In the genomic region with DNA sequence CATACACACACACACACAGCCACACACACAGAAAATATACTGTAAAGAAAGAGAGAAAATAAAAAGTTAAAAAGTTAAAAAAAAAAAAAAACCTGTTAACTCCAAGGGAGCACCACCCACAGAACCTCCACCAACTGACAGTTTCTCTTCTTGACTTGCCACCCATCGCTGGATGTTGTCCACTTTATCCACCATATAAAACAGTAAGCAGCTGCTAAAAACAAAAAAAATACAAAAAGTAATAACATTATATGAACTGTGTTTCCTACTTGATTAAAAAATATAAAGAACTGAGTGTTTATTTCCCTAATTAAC, we compare ENCODE assay signal across 8 cellular contexts. TPM values are rescaled to one million over a fixed set of nuclear protein-coding genes. Genes with fewer than 3 reads are reported as not detected.
DNase-seq lines count a peak whose midpoint lies in the region; ATAC-seq and TF ChIP-seq lines count a peak whose summit lies in the region.

No MANE protein-coding gene starts in this region.

- peaks cover 11% of the 10 kb centered on the region for H3F3A ChIP-seq in MM.1S (ENCODE audit: insufficient read depth, low read length)
- H3F3A ChIP-seq in neural progenitor cell (ENCODE audit: low read depth), result peaks cover 48% of the 10 kb centered on the region

- H2AFZ ChIP-seq in MM.1S (ENCODE audit: low read length) (no peak overlapping the region), neural progenitor cell (replicated peaks) (no peak overlapping the region)

- peaks cover 19 to 55% (median 34%) of the 10 kb centered on the region in 10 experiments for H3K4me1 ChIP-seq in BLaER1 treated with 17β-estradiol and CSF1 and Interleukin-3, amounts not matched to agents 10 nM and 100 nM
- H3K4me1 ChIP-seq in MM.1S (ENCODE audit: low read length) (0 out of 2 replicates have a peak, but pooled peaks cover 8% of the 10 kb centered on the region), duodenal mucosa (ENCODE audit: control insufficient read depth in 1 of 2, insufficient read depth in 2 of 2, low read length in 2 of 2) (peaks cover 39 to 41% of the 10 kb centered on the region in 2 donors), neural progenitor cell (peaks cover 32% of the 10 kb centered on the region)

- H3K9me3 ChIP-seq in BLaER1 treated with 17β-estradiol and CSF1 and Interleukin-3, amounts not matched to agents 10 nM and 100 nM (replicated peaks in 1 of 11), result no peaks in the 10 kb centered on the region
- no peaks in the 10 kb centered on the region for H3K9me3 ChIP-seq in MM.1S (replicated peaks; ENCODE audit: insufficient read depth, low read length)
- H3K9me3 ChIP-seq in duodenal mucosa (ENCODE audit: control insufficient read depth in 1 of 2, low read length in 2 of 2), result no peaks in the 10 kb centered on the region
- no peaks in the 10 kb centered on the region for H3K9me3 ChIP-seq in neural progenitor cell (ENCODE audit: low read depth)

- H3K79me2 ChIP-seq in MM.1S (ENCODE audit: low read length) (peaks cover 62% of the 10 kb centered on the region), neural progenitor cell (ENCODE audit: low read depth) (peaks cover 11% of the 10 kb centered on the region)

- peak overlapping the region; percentile 78 to 91 (median 86) for H3K9ac ChIP-seq in BLaER1 treated with 17β-estradiol and CSF1 and Interleukin-3, amounts not matched to agents 10 nM and 100 nM
- H3K9ac ChIP-seq in MM.1S (ENCODE audit: low read length) (peak overlapping the region; percentile 68; the same call in 1 of the 2 replicates), duodenal mucosa (ENCODE audit: low read depth in 1 of 2, low read length in 2 of 2) (peak overlapping the region; percentile 84 to 87), neural progenitor cell (no peak overlapping the region)

- peak overlapping the region in 2 of 11 experiments; percentile 82 to 83; a peak in 3 of 22 replicates for H3K27ac ChIP-seq in BLaER1 treated with 17β-estradiol and CSF1 and Interleukin-3, amounts not matched to agents 10 nM and 100 nM
- no peak overlapping the region; the same call in 1 of the 2 replicates for H3K27ac ChIP-seq in MM.1S (ENCODE audit: low read length)
- peak overlapping the region; percentile 95 for H3K27ac ChIP-seq in duodenal mucosa (ENCODE audit: low read depth, low read length)
- H3K27ac ChIP-seq in neural progenitor cell, result no peak overlapping the region

- peaks cover 34 to 67% (median 50%) of the 10 kb centered on the region in 11 experiments for H3K27me3 ChIP-seq in BLaER1 treated with 17β-estradiol and CSF1 and Interleukin-3, amounts not matched to agents 10 nM and 100 nM
- no peaks in the 10 kb centered on the region for H3K27me3 ChIP-seq in MM.1S (replicated peaks; ENCODE audit: insufficient read depth, low read length)
- no peaks in the 10 kb centered on the region for H3K27me3 ChIP-seq in duodenal mucosa (ENCODE audit: control insufficient read depth in 1 of 2, insufficient read depth in 2 of 2, low read length in 2 of 2)
- H3K27me3 ChIP-seq in neural progenitor cell, result peaks cover 77% of the 10 kb centered on the region

- peaks cover 35 to 72% (median 56%) of the 10 kb centered on the region in 11 experiments for H4K20me1 ChIP-seq in BLaER1 treated with 17β-estradiol and CSF1 and Interleukin-3, amounts not matched to agents 10 nM and 100 nM
- H4K20me1 ChIP-seq in MM.1S (ENCODE audit: insufficient read depth, low read length) (peaks cover 5% of the 10 kb centered on the region; the same call in 1 of the 2 replicates), neural progenitor cell (ENCODE audit: low read depth) (peaks cover 49% of the 10 kb centered on the region)

- H3K36me3 Mint-ChIP-seq in neural progenitor cell, result no peaks in the 10 kb centered on the region

- intact Hi-C loops in lower leg skin (cut with DNase I; ENCODE audit: low total_unique reads), result no loop called here

- no peak for ATAC-seq in HG03196 (IDR thresholded peaks at IDR 0.05; ENCODE audit: unreplicated experiment)

- H3K9me2 ChIP-seq in MM.1S (replicated peaks; ENCODE audit: insufficient read depth, low read length), result no peaks in the 10 kb centered on the region

- DNase-seq in MM.1S (no peak), neural progenitor cell (ENCODE audit: low spot score) (no peak), NCI-H524 treated with DMSO at 0.1 percent for 48 hours (lab: John Stamatoyannopoulos, UW) (no peak), lower leg skin (ENCODE audit: low spot score in 2 of 2) (no peak), cerebellum (ENCODE audit: low spot score) (no peak)

- H3K9me3 Mint-ChIP-seq in neural progenitor cell, result no peaks in the 10 kb centered on the region

- peak overlapping the region; percentile 92 for H3K4me3 Mint-ChIP-seq in neural progenitor cell

- peaks cover 26% of the 10 kb centered on the region for H3K27me3 Mint-ChIP-seq in neural progenitor cell (ENCODE audit: insufficient read depth, low read depth)

- TF ChIP-seq CTCF in MM.1S (IDR thresholded peaks at IDR 0.05; ENCODE audit: low read length), result no peak
- TF ChIP-seq CTCF in neural progenitor cell (IDR thresholded peaks at IDR 0.05), result no peak
- TF ChIP-seq CTCF in lower leg skin (IDR thresholded peaks at IDR 0.05), result no peak

- H3K4me1 Mint-ChIP-seq in neural progenitor cell, result peaks cover 27% of the 10 kb centered on the region

- H3K36me3 ChIP-seq in BLaER1 treated with 17β-estradiol and CSF1 and Interleukin-3, amounts not matched to agents 10 nM and 100 nM, result no peaks in the 10 kb centered on the region
- H3K36me3 ChIP-seq in MM.1S (replicated peaks; ENCODE audit: insufficient read depth, low read length) (no peaks in the 10 kb centered on the region), duodenal mucosa (ENCODE audit: control insufficient read depth in 1 of 2, insufficient read depth in 2 of 2, low read length in 2 of 2) (no peaks in the 10 kb centered on the region), neural progenitor cell (no peaks in the 10 kb centered on the region)

- H3K4me3 ChIP-seq in BLaER1 treated with 17β-estradiol and CSF1 and Interleukin-3, amounts not matched to agents 10 nM and 100 nM, result peak overlapping the region; percentile 75 to 89 (median 82)
- H3K4me3 ChIP-seq in MM.1S (ENCODE audit: low read length) (peak overlapping the region; percentile 83; the same call in 1 of the 2 replicates), duodenal mucosa (ENCODE audit: low read depth in 1 of 2, low read length in 2 of 2) (peak overlapping the region; percentile 82 to 91), neural progenitor cell (peak overlapping the region; percentile 88), lower leg skin (ENCODE audit: low read depth, poor library complexity, severe bottlenecking) (no peak overlapping the region)

- 37 to 46% methylated on average over 1 of the region's 1 CpG for WGBS in lower leg skin, 2 donors

- no peak overlapping the region for H3K27ac Mint-ChIP-seq in neural progenitor cell

- no peak for TF ChIP-seq POLR2A in lower leg skin (IDR thresholded peaks at IDR 0.05)

- H3K4me2 ChIP-seq in BLaER1 treated with 17β-estradiol and CSF1 and Interleukin-3, amounts not matched to agents 10 nM and 100 nM, result peak overlapping the region; percentile 80 to 100 (median 92)
- peak overlapping the region; percentile 80; the same call in 1 of the 2 replicates for H3K4me2 ChIP-seq in MM.1S (ENCODE audit: low read depth, low read length)
- H3K4me2 ChIP-seq in neural progenitor cell, result peak overlapping the region; percentile 98

RNA-seq across cellular contexts. Expression of gene PURA, which starts 1.2 kb away (rescaled TPM):
- total RNA-seq in neural progenitor cell (ENCODE audit: low replicate concordance), result 2.5 and 2.6 TPM in 2 replicates
- 10 to 100 TPM; 15.0 to 16.8 (median 16.2) TPM for total RNA-seq in lower leg skin
- 12.6 TPM for total RNA-seq in cerebellum

RNA-seq across cellular contexts. Expression of gene IGIP, which starts 10.6 kb away (rescaled TPM):
- 0.59 and 1.6 TPM in 2 replicates for total RNA-seq in neural progenitor cell (ENCODE audit: low replicate concordance)
- 10 to 100 TPM in 1 of 4 donors, 1 to 10 TPM in 3; 7.5 to 10.4 (median 8.0) TPM for total RNA-seq in lower leg skin
- total RNA-seq in cerebellum, result 8.3 TPM

RNA-seq across cellular contexts. Expression of gene CYSTM1, which starts 59.8 kb away (rescaled TPM):
- total RNA-seq in neural progenitor cell (ENCODE audit: low replicate concordance), result 8.9 and 19.8 TPM in 2 replicates
- 10 to 100 TPM; 12.9 to 53.6 (median 33.0) TPM for total RNA-seq in lower leg skin
- total RNA-seq in cerebellum, result 4.4 TPM
